Comparison of ENCODE assay signal across 1 cellular context in genomic region chr7:157336383-157337315, GRCh38.
TF ChIP-seq lines count a peak whose summit lies in the region.

Gene DNAJB6, plus strand, starts transcription at chr7:157337004. Its CDS starts 21,569 bp downstream, at chr7:157358573.

TF ChIP-seq in HepG2, 621 proteins besides CTCF, POLR2A, EP300 and RAD21 (continued from another document):
- TF ChIP-seq ZBTB10 (CRISPR knock-in tag; IDR thresholded peaks at IDR 0.05; ENCODE audit: borderline replicate concordance) (no peak), ATRX (CRISPR knock-in tag; IDR thresholded peaks at IDR 0.05; ENCODE audit: borderline replicate concordance) (no peak), NR1H2 (CRISPR knock-in tag; IDR thresholded peaks at IDR 0.05; ENCODE audit: borderline replicate concordance, low read depth) (no peak), DRAP1 (CRISPR knock-in tag; IDR thresholded peaks at IDR 0.05) (peak; percentile 52; the same call in 1 of the 2 replicates), PLRG1 (conservative IDR thresholded peaks at IDR 0.05) (no peak), LCORL (IDR thresholded peaks at IDR 0.05) (no peak), LCORL (CRISPR knock-in tag; IDR thresholded peaks at IDR 0.05) (no peak), SRSF4 (IDR thresholded peaks at IDR 0.05; ENCODE audit: low read depth, low read length, poor library complexity, severe bottlenecking) (no peak), NFYC (CRISPR knock-in tag; IDR thresholded peaks at IDR 0.05) (no peak), HDAC1 (CRISPR knock-in tag; IDR thresholded peaks at IDR 0.05) (peak; percentile 65; the same call in 1 of the 2 replicates), ZNF607 (CRISPR knock-in tag; IDR thresholded peaks at IDR 0.05; ENCODE audit: borderline replicate concordance) (no peak), ZSCAN20 (CRISPR knock-in tag; IDR thresholded peaks at IDR 0.05; ENCODE audit: borderline replicate concordance) (no peak), TFDP1 (CRISPR knock-in tag; IDR thresholded peaks at IDR 0.05; ENCODE audit: borderline replicate concordance) (peak; percentile 77), BCL6 (CRISPR knock-in tag; IDR thresholded peaks at IDR 0.05) (0 out of 2 replicates have a peak, but pooled peaks have one; percentile 12), ZSCAN21 (CRISPR knock-in tag; IDR thresholded peaks at IDR 0.05; ENCODE audit: borderline replicate concordance) (no peak; the same call in 1 of the 2 replicates), CCAR2 (optimal IDR thresholded peaks at IDR 0.05; ENCODE audit: low read depth, low read length) (no peak), PRDM10 (CRISPR knock-in tag; IDR thresholded peaks at IDR 0.05; ENCODE audit: low read depth) (0 out of 2 replicates have a peak, but pooled peaks have one; percentile 25), ZBTB21 (CRISPR knock-in tag; IDR thresholded peaks at IDR 0.05) (peak; percentile 82), SMARCC2 (IDR thresholded peaks at IDR 0.05) (no peak), TCF12 (IDR thresholded peaks at IDR 0.05) (no peak), TCF12 (CRISPR knock-in tag; IDR thresholded peaks at IDR 0.05) (no peak), ZNF619 (CRISPR knock-in tag; IDR thresholded peaks at IDR 0.05) (no peak), GPBP1L1 (CRISPR knock-in tag; IDR thresholded peaks at IDR 0.05) (no peak)
